8 cellular contexts compared by ENCODE assay signal in genomic region chr1:113760102-113760804, GRCh38. TPM values are rescaled to one million over a fixed set of nuclear protein-coding genes. Genes with fewer than 3 reads are reported as not detected.
DNase-seq lines count a peak whose midpoint lies in the region; ATAC-seq and TF ChIP-seq lines count a peak whose summit lies in the region.

No MANE protein-coding gene starts in this region.

- peak overlapping the region; percentile 94 for H3K27ac ChIP-seq in smooth muscle cell (ENCODE audit: low read depth)

- no peak for ATAC-seq in T-cell (replicated peaks in 1 of 4)

- peak overlapping the region; percentile 85 for H2AFZ ChIP-seq in smooth muscle cell (ENCODE audit: low read depth)

- WGBS in smooth muscle cell (ENCODE audit: low lambda C conversion rate): 81% methylated on average over 20 of the region's 20 CpGs

- peaks cover 15% of the 10 kb centered on the region for H3K4me1 ChIP-seq in smooth muscle cell (ENCODE audit: low read depth)

- peak; percentile 17 for DNase-seq in NCI-H1436 (lab: John Stamatoyannopoulos, UW)
- no peak for DNase-seq in NCI-H1436 treated with DMSO at 0.1 percent for 48 hours (lab: John Stamatoyannopoulos, UW)
- DNase-seq in T-cell: no peak
- DNase-seq in fibroblast of the aortic adventitia (ENCODE audit: low read depth): no peak
- DNase-seq in smooth muscle cell (lab: John Stamatoyannopoulos, UW; ENCODE audit: unreplicated experiment): no peak
- DNase-seq in GM13976 (ENCODE audit: low spot score): no peak
- no peak for DNase-seq in stimulated activated CD4-positive, alpha-beta T cell treated with anti-CD3 and anti-CD28 coated beads, Interleukin-2, amount 100 ng/mL, for 24 hours
- no peak for DNase-seq in DMS79 treated with DMSO at 0.1 percent for 48 hours (lab: John Stamatoyannopoulos, UW)

- no peaks in the 10 kb centered on the region for H3K27me3 ChIP-seq in smooth muscle cell (ENCODE audit: low read depth)

- H4K20me1 ChIP-seq in smooth muscle cell (ENCODE audit: low read depth): no peaks in the 10 kb centered on the region

- H3K4me3 ChIP-seq in fibroblast of the aortic adventitia (ENCODE audit: low read depth, low read length) (peak overlapping the region; percentile 90), smooth muscle cell (peak overlapping the region; percentile 98)

- peak overlapping the region; percentile 87 to 90 (median 89) for H3K4me3 Mint-ChIP-seq in T-cell

- no peaks in the 10 kb centered on the region for H3K36me3 ChIP-seq in smooth muscle cell (ENCODE audit: low read depth)

- in situ Hi-C loops in GM13976 (cut with MboI; ENCODE audit: low sequenced_read_pairs, unreplicated experiment): no loop called here

- H3K9me3 ChIP-seq in smooth muscle cell (replicated peaks; ENCODE audit: low read depth): no peaks in the 10 kb centered on the region

- H3K27me3 Mint-ChIP-seq in T-cell: no peaks in the 10 kb centered on the region

- POLR2A ChIA-PET in T-cell (lab: Charles Lee): interaction anchor here (0.5 to 2.0 kb wide), 5 partner anchors 21 to 752 kb away, joined by 3 to 12 read pairs (median 3); no protein-coding TSS in a partner anchor

- H3K9me3 Mint-ChIP-seq in T-cell: no peaks in the 10 kb centered on the region

- peaks cover 12 to 27% (median 26%) of the 10 kb centered on the region in 3 donors for H3K4me1 Mint-ChIP-seq in T-cell

- H3K4me2 ChIP-seq in smooth muscle cell: peak overlapping the region; percentile 87

- H3F3A ChIP-seq in smooth muscle cell (ENCODE audit: low read depth): peaks cover 3% of the 10 kb centered on the region

- H3K36me3 Mint-ChIP-seq in T-cell: peaks cover 14% of the 10 kb centered on the region

- peak overlapping the region; percentile 93 for H3K9ac ChIP-seq in smooth muscle cell (ENCODE audit: low read depth)

- H3K27ac Mint-ChIP-seq in T-cell: peak overlapping the region; percentile 95

- CTCF ChIA-PET in T-cell (lab: Charles Lee): interaction anchor here in 1 of 2 donors (0.6 to 1.1 kb wide), 7 partner anchors 21 to 887 kb away, joined by 3 to 6 read pairs (median 4); partner anchors contain the start of gene RSBN1

- TF ChIP-seq CTCF in fibroblast of the aortic adventitia (IDR thresholded peaks at IDR 0.05; ENCODE audit: insufficient read depth, low read length): no peak
- no peak for TF ChIP-seq CTCF in smooth muscle cell (IDR thresholded peaks at IDR 0.05; ENCODE audit: borderline replicate concordance, insufficient read depth, poor library complexity, severe bottlenecking)
- no peak for TF ChIP-seq CTCF in GM13976 (IDR thresholded peaks at IDR 0.05; ENCODE audit: borderline replicate concordance, control extremely low read depth, extremely low read depth, insufficient read depth, missing control alignments)

- peaks cover 32% of the 10 kb centered on the region for H3K79me2 ChIP-seq in smooth muscle cell (ENCODE audit: low read depth)

RNA-seq across cellular contexts. Expression of gene PHTF1, which starts 1.0 kb away (rescaled TPM):
- 10 to 100 TPM in 2 of 5 donors, 1 to 10 TPM in 3; 5.9 to 10.5 (median 9.2) TPM for total RNA-seq in T-cell
- 36.3 and 59.4 TPM in 2 replicates for total RNA-seq in fibroblast of the aortic adventitia (ENCODE audit: low replicate concordance)
- 25.4 and 34.8 TPM in 2 replicates for total RNA-seq in smooth muscle cell
- polyA plus RNA-seq in smooth muscle cell: 19.7 and 23.9 TPM in 2 replicates

RNA-seq across cellular contexts. Expression of gene RSBN1, which starts 52.0 kb away (rescaled TPM):
- total RNA-seq in T-cell (10 to 100 TPM; 43.9 to 49.9 (median 45.1) TPM), fibroblast of the aortic adventitia (ENCODE audit: low replicate concordance) (9.2 and 23.7 TPM in 2 replicates), smooth muscle cell (18.3 and 22.5 TPM in 2 replicates)
- 9.0 and 12.3 TPM in 2 replicates for polyA plus RNA-seq in smooth muscle cell
